19 cellular contexts compared by ENCODE assay signal in the genomic region with DNA sequence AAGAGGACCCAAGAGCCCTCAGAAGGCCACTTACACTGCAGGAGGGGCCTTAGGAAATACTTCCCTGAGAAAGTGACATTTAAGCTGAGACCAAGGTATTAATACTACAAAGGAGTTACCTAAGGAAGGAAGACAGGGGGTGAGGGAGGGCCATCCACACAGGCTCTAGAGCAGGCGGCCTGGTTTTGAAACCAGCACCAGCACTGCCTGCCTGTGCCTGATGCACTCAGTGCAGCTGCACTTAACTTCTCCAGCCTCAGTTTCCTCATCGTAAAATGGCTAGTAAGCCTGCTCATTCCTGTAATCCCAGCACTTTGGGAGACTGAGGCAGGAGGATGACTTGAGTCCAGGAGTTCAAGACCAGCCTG. TPM values are rescaled to one million over a fixed set of nuclear protein-coding genes. Genes with fewer than 3 reads are reported as not detected.
"Had no signal": no experiment of that assay in that cellular context is flagged by ENCODE, and none has a peak within 500 bp of the region (broad histone marks: within the 10 kb centered on the region; RNA-seq: fewer than 3 reads in every experiment).

No MANE protein-coding gene starts in this region.

- ATAC-seq: activated CD8-positive, alpha-beta T cell treated with anti-CD3 and anti-CD28 coated beads, Interleukin-2, amount 10 ng/mL, durations not matched to agents 7 days and 5 days; left cardiac atrium had no signal

- H3K4me1 ChIP-seq: spleen had no signal

- DNase-seq: activated CD4-positive, alpha-beta T cell treated with anti-CD3 and anti-CD28 coated beads, Interleukin-2, amount 10 ng/mL, durations not matched to agents 24 days and 14 days; activated CD4-positive, CD25-positive, alpha-beta regulatory T cell; activated CD8-positive, alpha-beta memory T cell treated with anti-CD3 and anti-CD28 coated beads, Interleukin-2, amount 50 U/mL, for 4 hours; activated CD8-positive, alpha-beta T cell treated with anti-CD3 and anti-CD28 coated beads, Interleukin-2, amount 10 ng/mL, durations not matched to agents 7 days and 5 days; activated gamma-delta T cell treated with Interleukin-2 at 50 U/mL for 16 hours; activated naive CD8-positive, alpha-beta T cell treated with anti-CD3 and anti-CD28 coated beads, Interleukin-2, amount 10 ng/mL, durations not matched to agents 7 days and 5 days; activated T-cell treated with anti-CD3 and anti-CD28 coated beads, Interleukin-2, amount 50 U/mL, for 48 hours; brain microvascular endothelial cell; endodermal cell; immature natural killer cell; left cardiac atrium; sigmoid colon; SW 1271 had no signal

- H3K27me3 ChIP-seq: brain microvascular endothelial cell, ovary, sigmoid colon, spleen, suprapubic skin had no signal

- H3K4me3 ChIP-seq: ovary, sigmoid colon, spleen, suprapubic skin had no signal

- H3K27ac ChIP-seq: brain microvascular endothelial cell, ovary, sigmoid colon, spleen had no signal

- H3K9me3 ChIP-seq: ovary, sigmoid colon, spleen, suprapubic skin had no signal

- H3K36me3 ChIP-seq: brain microvascular endothelial cell, ovary, sigmoid colon, spleen, suprapubic skin had no signal

RNA-seq across cellular contexts. Expression of gene PLEKHG6, which starts 45.5 kb away (rescaled TPM):
- total RNA-seq: activated CD4-positive, alpha-beta T cell treated with anti-CD3 and anti-CD28 coated beads, Interleukin-2, amount 10 ng/mL, durations not matched to agents 24 days and 14 days; activated naive CD8-positive, alpha-beta T cell treated with anti-CD3 and anti-CD28 coated beads, Interleukin-2, amount 10 ng/mL, durations not matched to agents 7 days and 5 days; dermis microvascular lymphatic vessel endothelial cell; lung microvascular endothelial cell; T-helper 2 cell treated with Interferon-gamma antibody and Interleukin-4, amounts not matched to agents 100 ng/mL and 5 ng/mL, for 36 hours had no signal
